13 cellular contexts compared by ENCODE assay signal in the genomic region with DNA sequence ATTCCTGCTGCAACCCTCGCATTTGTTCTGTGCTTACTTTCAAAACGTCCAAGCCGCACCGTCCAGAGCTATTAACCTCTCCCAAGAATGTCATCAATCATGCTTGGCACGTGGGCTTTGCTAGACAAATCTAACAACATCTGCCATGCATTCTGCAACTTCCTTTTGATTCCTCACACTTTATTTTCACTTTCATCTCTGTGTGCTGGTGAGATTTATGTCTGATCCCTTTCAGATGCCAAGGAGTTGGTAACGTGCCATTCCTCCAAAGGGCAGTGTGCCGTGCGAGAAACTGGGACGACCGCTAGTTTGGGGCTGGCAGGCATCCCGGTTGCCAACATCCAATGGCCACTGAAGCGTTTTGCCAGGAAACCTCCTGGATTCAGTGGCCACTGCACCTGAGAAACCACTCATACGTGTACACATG.
DNase-seq lines count a peak whose midpoint lies in the region; ATAC-seq and TF ChIP-seq lines count a peak whose summit lies in the region.
"Had no signal": no experiment of that assay in that cellular context is flagged by ENCODE, and none has a peak within 500 bp of the region (broad histone marks: within the 10 kb centered on the region; RNA-seq: fewer than 3 reads in every experiment).

No MANE protein-coding gene starts in this region.

- no peak overlapping the region for H3K18ac ChIP-seq in IMR-90 (ENCODE audit: low read depth, low read length)

- no peak overlapping the region for H2BK5ac ChIP-seq in IMR-90 (ENCODE audit: low read depth, low read length, poor library complexity, severe bottlenecking)

- dilution Hi-C loops in IMR-90 (cut with HindIII; ENCODE audit: low sequenced_read_pairs, unreplicated experiment) = no loop called here

- no peak overlapping the region for H3K4me3 ChIP-seq in IMR-90 (ENCODE audit: insufficient read depth, low read depth, low read length)
- H3K4me3 ChIP-seq in stomach smooth muscle (ENCODE audit: low read length in 2 of 2) = peak overlapping the region; percentile 37 to 70

- POLR2A ChIA-PET in IMR-90 (lab: Charles Lee; ENCODE audit: unreplicated experiment) = no interaction called here
- POLR2A ChIA-PET in HEK293T (lab: Yijun Ruan, JAX) = no interaction called here

- CTCF ChIA-PET in IMR-90 (lab: Yijun Ruan, JAX) (interaction anchor here (0.9 kb wide), 1 partner anchor 60 kb away, joined by 6 read pairs; no protein-coding TSS in a partner anchor), HEK293T (lab: Yijun Ruan, JAX) (no interaction called here)

- in situ Hi-C loops in IMR-90 (cut with MboI; ENCODE audit: low sequenced_read_pairs) = no loop called here

- H3K9me3 Mint-ChIP-seq in effector memory CD8-positive, alpha-beta T cell = peaks cover 0 to 1% of the 10 kb centered on the region in 2 donors
- H3K9me3 Mint-ChIP-seq: activated T-helper 2 cell treated with anti-CD3 and anti-CD28 coated beads, Interferon-gamma antibody, Interleukin-2, Interleukin-4, amounts not matched to agents 10 μg/mL and 5 μg/mL and 100 μg/mL, durations not matched to agents 14 hours and 24 hours and 36 hours had no signal

- no peak overlapping the region for H2AK5ac ChIP-seq in IMR-90 (ENCODE audit: low read depth, low read length)

- H3K23ac ChIP-seq in IMR-90 (ENCODE audit: low read depth, low read length) = no peak overlapping the region

- H3K4me1 Mint-ChIP-seq in effector memory CD8-positive, alpha-beta T cell (ENCODE audit: low read depth in 2 of 2) = no peaks in the 10 kb centered on the region

- no peak overlapping the region for H3K4me3 Mint-ChIP-seq in effector memory CD8-positive, alpha-beta T cell

- peak overlapping the region; percentile 48 for H3K4me2 ChIP-seq in IMR-90 (ENCODE audit: low read depth, low read length)

- peak overlapping the region; percentile 26; the same call in 1 of the 2 replicates for H3K14ac ChIP-seq in IMR-90 (replicated peaks; ENCODE audit: low read depth, low read length)

- H3K27me3 ChIP-seq in IMR-90 (ENCODE audit: control insufficient read depth, insufficient read depth, low read length) = no peaks in the 10 kb centered on the region
- no peaks in the 10 kb centered on the region for H3K27me3 ChIP-seq in stomach smooth muscle (ENCODE audit: control insufficient read depth in 1 of 2, insufficient read depth in 2 of 2, low read length in 2 of 2)

- no peak for TF ChIP-seq RAD21 in IMR-90 (IDR thresholded peaks at IDR 0.05; ENCODE audit: low read length)

- no peaks in the 10 kb centered on the region for H3K79me1 ChIP-seq in IMR-90 (ENCODE audit: low read depth in 1 of 2, low read length in 2 of 2)

- no peak overlapping the region for H2BK20ac ChIP-seq in IMR-90 (ENCODE audit: low read depth, low read length)

- no peak overlapping the region for H2AK9ac ChIP-seq in IMR-90 (replicated peaks; ENCODE audit: low read depth, low read length, poor library complexity)

- H3K9ac ChIP-seq in IMR-90 (ENCODE audit: low read depth, low read length) = no peak overlapping the region
- H3K9ac ChIP-seq in stomach smooth muscle (ENCODE audit: low read length in 2 of 2) = no peak overlapping the region

- H3K36me3 ChIP-seq in IMR-90 (ENCODE audit: control insufficient read depth, insufficient read depth, low read length) (no peaks in the 10 kb centered on the region), stomach smooth muscle (ENCODE audit: control insufficient read depth in 2 of 2, insufficient read depth in 2 of 2, low read length in 2 of 2) (no peaks in the 10 kb centered on the region)

- 36% methylated on average over 10 of the region's 13 CpGs; no CpG with 5 or more reads in 1 of the 2 experiments for WGBS in IMR-90 (ENCODE audit: extremely low coverage in 2 of 2, insufficient read length in 1 of 2), 2 experiments

- H4K20me1 ChIP-seq in IMR-90 (ENCODE audit: insufficient read depth, low read length) = no peaks in the 10 kb centered on the region

- H3K4ac ChIP-seq in IMR-90 (ENCODE audit: low read depth, low read length) = no peak overlapping the region

- no TSS peak for BruUV-seq in IMR-90 (replicated peaks; lab: Mats Ljungman, UMichigan)

- H3K9me3 ChIP-seq in IMR-90 (ENCODE audit: control insufficient read depth, insufficient read depth, low read length) (no peaks in the 10 kb centered on the region), stomach smooth muscle (ENCODE audit: control insufficient read depth in 2 of 2, low read length in 2 of 2) (no peaks in the 10 kb centered on the region)

- H3K27ac ChIP-seq in IMR-90 (ENCODE audit: insufficient read depth, low read length) (no peak overlapping the region), stomach smooth muscle (ENCODE audit: low read length) (peak overlapping the region; percentile 26)

- no peaks in the 10 kb centered on the region for H3K9me1 ChIP-seq in IMR-90 (ENCODE audit: insufficient read depth, low read length)

- TF ChIP-seq CTCF in IMR-90 (conservative IDR thresholded peaks at IDR 0.05; ENCODE audit: low read depth, low read length) = no peak

- H3K4me1 ChIP-seq in IMR-90 (ENCODE audit: control insufficient read depth, insufficient read depth, low read length) (no peaks in the 10 kb centered on the region), stomach smooth muscle (ENCODE audit: control insufficient read depth, insufficient read depth, low read length) (peaks cover 10% of the 10 kb centered on the region)

- H3K36me3 Mint-ChIP-seq in effector memory CD8-positive, alpha-beta T cell (ENCODE audit: insufficient read depth) = no peaks in the 10 kb centered on the region

- H2AFZ ChIP-seq in IMR-90 (replicated peaks; ENCODE audit: low read length, poor library complexity) = no peak overlapping the region

- H4K5ac ChIP-seq in IMR-90 (ENCODE audit: low read depth, low read length) = no peak overlapping the region

- H3K27me3 Mint-ChIP-seq in effector memory CD8-positive, alpha-beta T cell = peaks cover 35 to 59% of the 10 kb centered on the region in 2 donors

- peak; percentile 32 for DNase-seq in IMR-90
- DNase-seq in astrocyte of the hippocampus (ENCODE audit: low read depth, low spot score) = peak; percentile 84
- DNase-seq in kidney glomerular epithelial cell (lab: John Stamatoyannopoulos, UW) = peak; percentile 76
- DNase-seq in effector memory CD8-positive, alpha-beta T cell = no peak
- no peak for DNase-seq in NAMALWA (ENCODE audit: low spot score)
- DNase-seq in HEK293T (ENCODE audit: extremely low spot score) = no peak
- DNase-seq: effector CD8-positive, alpha-beta T cell; left cardiac atrium; stimulated activated CD4-positive, alpha-beta T cell treated with anti-CD3 and anti-CD28 coated beads, Interleukin-12 subunit alpha, Interleukin-12 subunit beta, amount 100 ng/mL, for 4 hours; stimulated activated naive CD4-positive, alpha-beta T cell had no signal

- no peak overlapping the region for H4K91ac ChIP-seq in IMR-90 (ENCODE audit: insufficient read depth, low read depth, low read length)

- H3K56ac ChIP-seq in IMR-90 (ENCODE audit: extremely low read depth, insufficient read depth, low read length) = no peak overlapping the region

- H2BK120ac ChIP-seq in IMR-90 (ENCODE audit: low read depth, low read length) = no peak overlapping the region

- H3K27ac Mint-ChIP-seq in effector memory CD8-positive, alpha-beta T cell = no peak overlapping the region
- H3K27ac Mint-ChIP-seq: activated T-helper 2 cell treated with anti-CD3 and anti-CD28 coated beads, Interferon-gamma antibody, Interleukin-2, Interleukin-4, amounts not matched to agents 10 μg/mL and 5 μg/mL and 100 μg/mL, durations not matched to agents 14 hours and 24 hours and 36 hours had no signal

- no peak for TF ChIP-seq POLR2A in IMR-90 (IDR thresholded peaks at IDR 0.05; ENCODE audit: low read depth, low read length)

- ATAC-seq in IMR-90 (ENCODE audit: low read depth) = peak; percentile 35; the same call in 1 of the 2 replicates
- no peak for ATAC-seq in effector memory CD8-positive, alpha-beta T cell (replicated peaks)
- no peak for ATAC-seq in GM18907 (IDR thresholded peaks at IDR 0.05; ENCODE audit: unreplicated experiment)
- ATAC-seq: left cardiac atrium had no signal

- intact Hi-C loops in IMR-90 (cut with micrococcal nuclease) = no loop called here

- no peak overlapping the region for H2BK15ac ChIP-seq in IMR-90 (ENCODE audit: low read depth, low read length)

- no peak overlapping the region for H4K8ac ChIP-seq in IMR-90 (ENCODE audit: low read depth in 2 of 2, low read length in 2 of 2)

TF ChIP-seq in IMR-90, 13 proteins besides CTCF, POLR2A, EP300 and RAD21:
- no peak for TF ChIP-seq CHD1 (IDR thresholded peaks at IDR 0.05; ENCODE audit: low read depth, low read length)
- peak; percentile 53; the same call in 1 of the 2 replicates for TF ChIP-seq BHLHE40 (IDR thresholded peaks at IDR 0.05; ENCODE audit: low read depth, low read length)

TF ChIP-seq in HEK293T, 16 proteins besides CTCF, POLR2A, EP300 and RAD21:
- TF ChIP-seq FOXA1 (IDR thresholded peaks at IDR 0.05) (no peak), ARNT (IDR thresholded peaks at IDR 0.05) (no peak), ZNF384 (IDR thresholded peaks at IDR 0.05) (no peak), BHLHE40 (IDR thresholded peaks at IDR 0.05; ENCODE audit: borderline replicate concordance) (no peak), TARDBP (IDR thresholded peaks at IDR 0.05) (no peak), HDGF (IDR thresholded peaks at IDR 0.05; ENCODE audit: borderline replicate concordance) (no peak), SUZ12 (IDR thresholded peaks at IDR 0.05) (no peak), FOXM1 (IDR thresholded peaks at IDR 0.05; ENCODE audit: borderline replicate concordance) (no peak), CTBP1 (IDR thresholded peaks at IDR 0.05; ENCODE audit: borderline replicate concordance) (no peak), SP1 (IDR thresholded peaks at IDR 0.05) (no peak), FOXK2 (IDR thresholded peaks at IDR 0.05) (no peak), NFRKB (IDR thresholded peaks at IDR 0.05) (no peak), ELF4 (IDR thresholded peaks at IDR 0.05) (no peak), LEF1 (IDR thresholded peaks at IDR 0.05; ENCODE audit: borderline replicate concordance) (no peak), L3MBTL2 (conservative IDR thresholded peaks at IDR 0.05) (no peak)
- TF ChIP-seq, protein P1, sequence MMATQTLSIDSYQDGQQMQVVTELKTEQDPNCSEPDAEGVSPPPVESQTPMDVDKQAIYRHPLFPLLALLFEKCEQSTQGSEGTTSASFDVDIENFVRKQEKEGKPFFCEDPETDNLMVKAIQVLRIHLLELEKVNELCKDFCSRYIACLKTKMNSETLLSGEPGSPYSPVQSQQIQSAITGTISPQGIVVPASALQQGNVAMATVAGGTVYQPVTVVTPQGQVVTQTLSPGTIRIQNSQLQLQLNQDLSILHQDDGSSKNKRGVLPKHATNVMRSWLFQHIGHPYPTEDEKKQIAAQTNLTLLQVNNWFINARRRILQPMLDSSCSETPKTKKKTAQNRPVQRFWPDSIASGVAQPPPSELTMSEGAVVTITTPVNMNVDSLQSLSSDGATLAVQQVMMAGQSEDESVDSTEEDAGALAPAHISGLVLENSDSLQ (IDR thresholded peaks at IDR 0.05) = no peak

Comparison
In these comparisons a context has a peak if more than half of its experiments do, and no peak if none do; other contexts are left out.
1. DNase-seq: peak in IMR-90 (single experiment), astrocyte of the hippocampus (single experiment) and kidney glomerular epithelial cell (single experiment); none in effector memory CD8-positive, alpha-beta T cell (0 of 3), NAMALWA (single experiment) and HEK293T (single experiment).